ENCODE assay signal across 17 cellular contexts in the genomic region with DNA sequence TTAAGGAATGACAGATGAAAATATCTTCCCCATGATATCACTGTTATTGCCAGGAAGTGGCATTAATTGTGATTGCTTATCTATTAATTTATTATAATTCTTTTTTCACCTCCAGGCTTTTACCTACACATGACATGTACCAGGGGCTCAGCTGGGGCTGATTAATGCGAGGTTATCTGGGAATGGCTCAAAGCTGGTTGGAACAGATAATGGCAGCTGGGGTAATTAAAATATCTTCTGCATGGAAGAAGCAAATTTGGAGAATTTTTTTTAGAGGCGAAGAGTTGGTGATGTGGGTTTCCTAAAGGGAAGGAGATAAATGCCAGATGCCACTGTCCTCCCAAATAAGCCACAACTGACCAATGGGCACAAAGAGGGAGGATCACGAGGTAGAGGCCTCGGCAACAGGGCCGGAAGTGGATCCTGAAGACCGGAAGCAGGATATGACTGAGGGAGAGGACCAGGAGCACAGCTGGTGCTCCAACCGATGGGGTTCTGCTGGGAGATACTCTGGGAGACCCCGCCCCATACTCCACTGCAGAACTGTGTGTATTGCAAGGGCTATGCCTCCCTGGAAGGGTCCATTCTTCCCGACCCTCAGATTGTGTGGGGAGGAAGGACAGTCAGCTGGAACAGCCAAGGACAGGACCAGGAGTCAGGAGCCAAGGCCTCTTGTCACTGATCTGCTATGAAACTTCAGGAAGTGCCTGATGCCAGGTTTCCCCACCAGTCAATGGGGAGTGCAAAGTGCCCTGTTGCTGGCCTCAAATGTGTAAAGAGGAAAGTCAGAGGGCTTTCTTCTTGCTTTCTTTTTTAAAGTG.
"Had no signal": no experiment of that assay in that cellular context is flagged by ENCODE, and none has a peak within 500 bp of the region (broad histone marks: within the 10 kb centered on the region; RNA-seq: fewer than 3 reads in every experiment).

No MANE protein-coding gene starts in this region.

- H3K4me2 ChIP-seq: smooth muscle cell had no signal

- H3K27me3 ChIP-seq: ascending aorta, breast epithelium had no signal

- ATAC-seq: activated CD4-positive, CD25-positive, alpha-beta regulatory T cell treated with anti-CD3 and anti-CD28 coated beads, Interleukin-2, amount 50 U/mL, for 24 hours; activated CD8-positive, alpha-beta T cell treated with anti-CD3 and anti-CD28 coated beads, Interleukin-2, amount 10 ng/mL, durations not matched to agents 7 days and 5 days; gastrocnemius medialis; naive thymus-derived CD8-positive, alpha-beta T cell had no signal

- H3K36me3 ChIP-seq: ascending aorta, breast epithelium, gastrocnemius medialis, prostate gland, stomach had no signal

- DNase-seq: activated CD4-positive, alpha-beta T cell treated with anti-CD3 and anti-CD28 coated beads, Interleukin-2, amount 10 ng/mL, durations not matched to agents 7 days and 5 days; activated CD8-positive, alpha-beta T cell treated with anti-CD3 and anti-CD28 coated beads, Interleukin-2, amount 10 ng/mL, durations not matched to agents 7 days and 5 days; activated naive CD4-positive, alpha-beta T cell treated with anti-CD3 and anti-CD28 coated beads, Interleukin-2, amount 10 ng/mL, durations not matched to agents 7 days and 5 days; activated T-cell treated with anti-CD3 and anti-CD28 coated beads, Interleukin-2, amount 50 U/mL, for 24 hours; gastrocnemius medialis; immature natural killer cell; left ventricle myocardium superior; naive thymus-derived CD8-positive, alpha-beta T cell; right cardiac atrium; stimulated activated CD4-positive, alpha-beta T cell treated with anti-CD3 and anti-CD28 coated beads, Interleukin-4, amount 100 ng/mL, for 1 hour; stomach had no signal

- H3K4me3 ChIP-seq: ascending aorta, breast epithelium, coronary artery, gastrocnemius medialis, prostate gland, smooth muscle cell, stomach had no signal

- H3K4me1 ChIP-seq: ascending aorta, breast epithelium, gastrocnemius medialis, prostate gland, stomach had no signal

- H3K27ac ChIP-seq: ascending aorta, breast epithelium, coronary artery, gastrocnemius medialis, prostate gland, stomach had no signal

- H3K9me3 ChIP-seq: ascending aorta, breast epithelium, gastrocnemius medialis, prostate gland, stomach had no signal
